8 cellular contexts compared by ENCODE assay signal in genomic region chr14:69090187-69090789, GRCh38.
A peak's percentile ranks its signal among the peaks of the same experiment; 100 is the strongest.
DNase-seq lines count a peak whose midpoint lies in the region; ATAC-seq and TF ChIP-seq lines count a peak whose summit lies in the region.

No MANE protein-coding gene starts in this region.

- peak; percentile 80 for TF ChIP-seq CTCF in LNCAP (IDR thresholded peaks at IDR 0.05)

- DNase-seq in NCI-H2107 treated with DMSO at 0.1 percent for 48 hours (lab: John Stamatoyannopoulos, UW; ENCODE audit: unreplicated experiment) (peak; percentile 35), NCI-H2107 (lab: John Stamatoyannopoulos, UW) (no peak), glomerular visceral epithelial cell (ENCODE audit: extremely low spot score) (peak; percentile 53)
- peak; percentile 18 to 31 for DNase-seq in activated CD4-positive, alpha-beta T cell treated with anti-CD3 and anti-CD28 coated beads for 4 hours
- DNase-seq in stimulated activated CD4-positive, alpha-beta T cell treated with anti-CD3 and anti-CD28 coated beads, Interleukin-2, amount 100 ng/mL, for 24 hours = peak; percentile 10 to 32
- DNase-seq in activated CD4-positive, CD25-positive, alpha-beta regulatory T cell (lab: John Stamatoyannopoulos, UW) = no peak

- ATAC-seq in HG03039 (IDR thresholded peaks at IDR 0.05; ENCODE audit: unreplicated experiment) = no peak

Comparison
In these comparisons a context has a peak if more than half of its experiments do, and no peak if none do; other contexts are left out.
1. DNase-seq: peak in NCI-H2107 treated with DMSO at 0.1 percent for 48 hours (single experiment), activated CD4-positive, alpha-beta T cell treated with anti-CD3 and anti-CD28 coated beads for 4 hours (2 of 2), glomerular visceral epithelial cell (single experiment) and stimulated activated CD4-positive, alpha-beta T cell treated with anti-CD3 and anti-CD28 coated beads, Interleukin-2, amount 100 ng/mL, for 24 hours (2 of 2); none in NCI-H2107 (single experiment) and activated CD4-positive, CD25-positive, alpha-beta regulatory T cell (0 of 4).